In genomic region chr7:115707236-115707635, GRCh38 we compare ENCODE assay signal across 8 cellular contexts.
DNase-seq lines count a peak whose midpoint lies in the region; ATAC-seq and TF ChIP-seq lines count a peak whose summit lies in the region.

No MANE protein-coding gene starts in this region.

- H3K9me3 Mint-ChIP-seq in natural killer cell treated with Interleukin-12 subunit alpha and Interleukin-12 subunit beta and Interleukin-15 and Interleukin-18, amount 100 ng/mL, for 72 hours = no peaks in the 10 kb centered on the region
- no peaks in the 10 kb centered on the region for H3K9me3 Mint-ChIP-seq in stimulated activated memory B cell treated with anti-CD40 and anti-IgM and Interleukin-4, amounts not matched to agents 10 μg/mL and 1 μg/mL and 100 μg/mL, for 72 hours
- no peaks in the 10 kb centered on the region for H3K9me3 Mint-ChIP-seq in CD4-positive, alpha-beta memory T cell

- H3K79me2 ChIP-seq in fibroblast of lung (ENCODE audit: control insufficient read depth, insufficient read depth, low read length) = no peaks in the 10 kb centered on the region

- no peaks in the 10 kb centered on the region for H4K20me1 ChIP-seq in fibroblast of lung (ENCODE audit: control insufficient read depth, extremely low read depth, insufficient read depth, low read length)

- H3K27me3 Mint-ChIP-seq in natural killer cell treated with Interleukin-12 subunit alpha and Interleukin-12 subunit beta and Interleukin-15 and Interleukin-18, amount 100 ng/mL, for 72 hours = no peaks in the 10 kb centered on the region
- H3K27me3 Mint-ChIP-seq in stimulated activated memory B cell treated with anti-CD40 and anti-IgM and Interleukin-4, amounts not matched to agents 10 μg/mL and 1 μg/mL and 100 μg/mL, for 72 hours = no peaks in the 10 kb centered on the region
- no peaks in the 10 kb centered on the region for H3K27me3 Mint-ChIP-seq in CD4-positive, alpha-beta memory T cell

- H2AFZ ChIP-seq in fibroblast of lung (ENCODE audit: low read length) = no peak overlapping the region

- TF ChIP-seq CTCF in AG04450 (IDR thresholded peaks at IDR 0.05; ENCODE audit: low read depth, low read length) (peak; percentile 27), fibroblast of lung (conservative IDR thresholded peaks at IDR 0.05 in 1 of 2, IDR thresholded peaks at IDR 0.05 in 1 of 2; ENCODE audit: low read depth in 1 of 2, low read length in 2 of 2) (peak in 1 of 2 donors; percentile 15)

- H3K4me2 ChIP-seq in fibroblast of lung (ENCODE audit: extremely low read depth, insufficient read depth, low read length) = no peak overlapping the region

- no peaks in the 10 kb centered on the region for H3K36me3 ChIP-seq in fibroblast of lung (ENCODE audit: control insufficient read depth, insufficient read depth, low read length)
- H3K36me3 ChIP-seq in CD4-positive, alpha-beta memory T cell (ENCODE audit: insufficient read depth, low read length) = no peaks in the 10 kb centered on the region

- no peaks in the 10 kb centered on the region for H3K4me1 ChIP-seq in fibroblast of lung (ENCODE audit: control insufficient read depth, extremely low read depth, insufficient read depth, low read length)
- H3K4me1 ChIP-seq in CD4-positive, alpha-beta memory T cell (ENCODE audit: insufficient read depth, low read length) = no peaks in the 10 kb centered on the region

- ATAC-seq in GM19351 (IDR thresholded peaks at IDR 0.05; ENCODE audit: unreplicated experiment) (peak; percentile 73), HG03280 (IDR thresholded peaks at IDR 0.05; ENCODE audit: unreplicated experiment) (no peak)
- no peak for ATAC-seq in natural killer cell treated with Interleukin-12 subunit alpha and Interleukin-12 subunit beta and Interleukin-15 and Interleukin-18, amount 100 ng/mL, for 72 hours
- ATAC-seq in stimulated activated memory B cell treated with anti-CD40 and anti-IgM and Interleukin-4, amounts not matched to agents 10 μg/mL and 1 μg/mL and 100 μg/mL, for 72 hours = no peak

- no peak overlapping the region for H3K9ac ChIP-seq in fibroblast of lung (ENCODE audit: insufficient read depth, low read length)

- intact Hi-C loops in CD4-positive, alpha-beta memory T cell (cut with micrococcal nuclease) = loop anchor here (2.0 to 10.0 kb wide), 2 partner anchors 842 to 1682 kb away; no protein-coding TSS in a partner anchor

- H3K27ac Mint-ChIP-seq in natural killer cell treated with Interleukin-12 subunit alpha and Interleukin-12 subunit beta and Interleukin-15 and Interleukin-18, amount 100 ng/mL, for 72 hours = no peak overlapping the region
- H3K27ac Mint-ChIP-seq in stimulated activated memory B cell treated with anti-CD40 and anti-IgM and Interleukin-4, amounts not matched to agents 10 μg/mL and 1 μg/mL and 100 μg/mL, for 72 hours = no peak overlapping the region
- H3K27ac Mint-ChIP-seq in CD4-positive, alpha-beta memory T cell = no peak overlapping the region

- POLR2A ChIA-PET in AG04450 (lab: Yijun Ruan, JAX) = no interaction called here
- POLR2A ChIA-PET in CD4-positive, alpha-beta memory T cell (lab: Charles Lee; ENCODE audit: partially characterized antibody) = no interaction called here

- no peak overlapping the region for H3K4me3 Mint-ChIP-seq in natural killer cell treated with Interleukin-12 subunit alpha and Interleukin-12 subunit beta and Interleukin-15 and Interleukin-18, amount 100 ng/mL, for 72 hours
- H3K4me3 Mint-ChIP-seq in stimulated activated memory B cell treated with anti-CD40 and anti-IgM and Interleukin-4, amounts not matched to agents 10 μg/mL and 1 μg/mL and 100 μg/mL, for 72 hours = no peak overlapping the region
- H3K4me3 Mint-ChIP-seq in CD4-positive, alpha-beta memory T cell = no peak overlapping the region

- H3K27ac ChIP-seq in AG04450 (ENCODE audit: low read depth, low read length) = no peak overlapping the region
- H3K27ac ChIP-seq in fibroblast of lung (ENCODE audit: insufficient read depth, low read length) = no peak overlapping the region
- H3K27ac ChIP-seq in CD4-positive, alpha-beta memory T cell (ENCODE audit: low read depth, low read length) = no peak overlapping the region

- H3K27me3 ChIP-seq in AG04450 (ENCODE audit: control insufficient read depth, insufficient read depth, low read length) (no peaks in the 10 kb centered on the region), fibroblast of lung (ENCODE audit: control insufficient read depth, insufficient read depth, low read length) (no peaks in the 10 kb centered on the region)
- H3K27me3 ChIP-seq in CD4-positive, alpha-beta memory T cell (ENCODE audit: insufficient read depth, low read length) = no peaks in the 10 kb centered on the region

- no peak for DNase-seq in AG04450 (ENCODE audit: low read depth, low spot score)
- peak; percentile 55 for DNase-seq in NCI-H345 treated with DMSO at 0.1 percent for 48 hours (lab: John Stamatoyannopoulos, UW; ENCODE audit: unreplicated experiment)
- peak; percentile 1 to 16 for DNase-seq in fibroblast of lung (ENCODE audit: low read depth in 2 of 2)
- DNase-seq in natural killer cell treated with Interleukin-12 subunit alpha and Interleukin-12 subunit beta and Interleukin-15 and Interleukin-18, amount 100 ng/mL, for 72 hours (ENCODE audit: low spot score) = no peak
- DNase-seq in CD4-positive, alpha-beta memory T cell = no peak

- H3K4me1 Mint-ChIP-seq in natural killer cell treated with Interleukin-12 subunit alpha and Interleukin-12 subunit beta and Interleukin-15 and Interleukin-18, amount 100 ng/mL, for 72 hours (ENCODE audit: low read depth in 2 of 2) = no peaks in the 10 kb centered on the region
- H3K4me1 Mint-ChIP-seq in stimulated activated memory B cell treated with anti-CD40 and anti-IgM and Interleukin-4, amounts not matched to agents 10 μg/mL and 1 μg/mL and 100 μg/mL, for 72 hours = no peaks in the 10 kb centered on the region
- H3K4me1 Mint-ChIP-seq in CD4-positive, alpha-beta memory T cell = peaks cover 0 to 1% (median under 1%) of the 10 kb centered on the region in 4 donors

- no peaks in the 10 kb centered on the region for H3K36me3 Mint-ChIP-seq in natural killer cell treated with Interleukin-12 subunit alpha and Interleukin-12 subunit beta and Interleukin-15 and Interleukin-18, amount 100 ng/mL, for 72 hours
- no peaks in the 10 kb centered on the region for H3K36me3 Mint-ChIP-seq in stimulated activated memory B cell treated with anti-CD40 and anti-IgM and Interleukin-4, amounts not matched to agents 10 μg/mL and 1 μg/mL and 100 μg/mL, for 72 hours
- no peaks in the 10 kb centered on the region for H3K36me3 Mint-ChIP-seq in CD4-positive, alpha-beta memory T cell

- no peaks in the 10 kb centered on the region for H3K9me3 ChIP-seq in AG04450 (ENCODE audit: control insufficient read depth, insufficient read depth, low read length)
- H3K9me3 ChIP-seq in fibroblast of lung (ENCODE audit: control insufficient read depth, insufficient read depth, low read depth, low read length) = no peaks in the 10 kb centered on the region
- H3K9me3 ChIP-seq in CD4-positive, alpha-beta memory T cell (ENCODE audit: control insufficient read depth in 1 of 2, low read length in 2 of 2) = no peaks in the 10 kb centered on the region

- CTCF ChIA-PET in AG04450 (lab: Charles Lee) = no interaction called here
- CTCF ChIA-PET in CD4-positive, alpha-beta memory T cell (lab: Charles Lee; ENCODE audit: partially characterized antibody) = interaction anchor here (0.8 to 1.6 kb wide), 3 partner anchors 11 to 842 kb away, joined by 3 to 4 read pairs (median 3); no protein-coding TSS in a partner anchor

- H3K4me3 ChIP-seq in AG04450 (ENCODE audit: low read depth, low read length) (no peak overlapping the region), fibroblast of lung (replicated peaks in 1 of 4; ENCODE audit: control extremely low read depth in 1 of 4, insufficient read depth in 1 of 4, low read depth in 3 of 4, low read length in 4 of 4) (no peak overlapping the region)
- no peak overlapping the region for H3K4me3 ChIP-seq in CD4-positive, alpha-beta memory T cell (ENCODE audit: low read length in 2 of 2)

Comparison
In these comparisons a context has a peak if more than half of its experiments do, and no peak if none do; other contexts are left out.
1. DNase-seq: peak in NCI-H345 treated with DMSO at 0.1 percent for 48 hours (single experiment) and fibroblast of lung (2 of 2); none in AG04450 (single experiment), natural killer cell treated with Interleukin-12 subunit alpha and Interleukin-12 subunit beta and Interleukin-15 and Interleukin-18, amount 100 ng/mL, for 72 hours (single experiment) and CD4-positive, alpha-beta memory T cell (0 of 5).